9 cellular contexts compared by ENCODE assay signal in the genomic region with DNA sequence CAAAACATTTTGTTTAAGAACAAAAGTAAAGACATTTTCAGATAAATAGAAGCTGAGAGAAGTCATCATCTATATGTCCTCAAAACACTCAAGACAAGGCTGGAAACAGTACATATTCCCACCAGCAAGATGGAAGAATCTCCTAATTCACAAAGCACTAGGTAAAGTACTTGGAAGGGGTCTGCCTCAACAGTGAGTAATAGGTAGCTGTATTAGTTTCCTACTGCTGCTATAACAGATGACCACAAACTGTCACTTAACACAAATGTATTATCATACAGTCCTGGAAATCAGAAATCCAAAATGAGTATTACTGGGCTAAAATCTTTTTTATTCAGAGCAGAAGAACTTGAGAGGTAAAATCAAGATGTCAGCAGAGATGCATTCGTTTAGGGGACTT. TPM values are rescaled to one million over a fixed set of nuclear protein-coding genes. Genes with fewer than 3 reads are reported as not detected.
"Had no signal": no experiment of that assay in that cellular context is flagged by ENCODE, and none has a peak within 500 bp of the region (broad histone marks: within the 10 kb centered on the region; RNA-seq: fewer than 3 reads in every experiment).

No MANE protein-coding gene starts in this region.

- H3K4me3 ChIP-seq: GM12878 had no signal

- DNase-seq: GDM1, GF-D8 had no signal

- ATAC-seq: GM12878 had no signal

- FAIRE-seq: G401.6, GM12878, GM12891, GM12892, GM18507, GM19239 had no signal

RNA-seq across cellular contexts. Expression of a gene that starts 57.8 kb away (rescaled TPM):
- total RNA-seq: G401 had no signal
